ENCODE assay signal across 36 cellular contexts in genomic region chr13:23134542-23134941, GRCh38. TPM values are rescaled to one million over a fixed set of nuclear protein-coding genes. Genes with fewer than 3 reads are reported as not detected.
"Had no signal": no experiment of that assay in that cellular context is flagged by ENCODE, and none has a peak within 500 bp of the region (broad histone marks: within the 10 kb centered on the region; RNA-seq: fewer than 3 reads in every experiment).

No MANE protein-coding gene starts in this region.

- H3K27me3 Mint-ChIP-seq: activated CD4-positive, alpha-beta T cell treated with anti-CD3 and anti-CD28 coated beads, Interleukin-2, amount 10 ng/mL, durations not matched to agents 24 days and 14 days; brain had no signal

- DNase-seq: activated B cell treated with CpG ODN at 0.5 μM for 24 hours; activated CD4-positive, alpha-beta memory T cell treated with anti-CD3 and anti-CD28 coated beads for 36 hours; activated CD4-positive, alpha-beta T cell treated with anti-CD3 and anti-CD28 coated beads for 4 hours; activated CD4-positive, alpha-beta T cell treated with anti-CD3 and anti-CD28 coated beads, Interleukin-2, amount 10 ng/mL, durations not matched to agents 24 days and 14 days; activated CD4-positive, alpha-beta T cell treated with anti-CD3 and anti-CD28 coated beads, Interleukin-2, amount 50 U/mL, for 1 hour; activated CD4-positive, alpha-beta T cell treated with anti-CD3 and anti-CD28 coated beads, Interleukin-2, amount 50 U/mL, for 4 hours; activated CD4-positive, CD25-positive, alpha-beta regulatory T cell treated with anti-CD3 and anti-CD28 coated beads, Interleukin-2, amount 50 U/mL, for 72 hours; activated CD8-positive, alpha-beta memory T cell treated with anti-CD3 and anti-CD28 coated beads, Interleukin-2, amount 50 U/mL, for 4 hours; activated CD8-positive, alpha-beta T cell treated with anti-CD3 and anti-CD28 coated beads for 36 hours; activated effector memory CD4-positive, alpha-beta T cell treated with anti-CD3 and anti-CD28 coated beads, Interleukin-2, amount 50 U/mL, for 16 hours; activated gamma-delta T cell treated with Interleukin-2 at 50 U/mL for 16 hours; activated naive CD4-positive, alpha-beta T cell; activated naive CD4-positive, alpha-beta T cell treated with anti-CD3 and anti-CD28 coated beads for 36 hours; activated naive CD4-positive, alpha-beta T cell treated with anti-CD3 and anti-CD28 coated beads, Interleukin-2, amount 50 U/mL, for 16 hours; activated naive CD8-positive, alpha-beta T cell treated with anti-CD3 and anti-CD28 coated beads for 36 hours; activated T-cell treated with anti-CD3 and anti-CD28 coated beads for 4 hours; activated T-cell treated with anti-CD3 and anti-CD28 coated beads, Interleukin-2, amount 50 U/mL, for 1 hour; activated T-cell treated with anti-CD3 and anti-CD28 coated beads, Interleukin-2, amount 50 U/mL, for 4 hours; activated T-cell treated with anti-CD3 and anti-CD28 coated beads, Interleukin-2, amount 50 U/mL, for 72 hours; adrenal gland; amniotic stem cell; caudate nucleus; SW 1271; T-helper 1 cell; T-helper 2 cell; T-helper 9 cell had no signal

- H3K9me3 ChIP-seq: adrenal gland, ascending aorta had no signal

- H3K4me3 ChIP-seq: adrenal gland, ascending aorta, cardiac muscle cell had no signal

- H3K27me3 ChIP-seq: adrenal gland, ascending aorta, cardiac muscle cell had no signal

- H3K4me1 ChIP-seq: adrenal gland, ascending aorta had no signal

- H3K36me3 Mint-ChIP-seq: activated CD4-positive, alpha-beta memory T cell treated with anti-CD3 and anti-CD28 coated beads for 36 hours; activated naive CD4-positive, alpha-beta T cell treated with anti-CD3 and anti-CD28 coated beads, Interleukin-2, amount 50 U/mL, for 72 hours; activated naive CD8-positive, alpha-beta T cell treated with anti-CD3 and anti-CD28 coated beads for 36 hours; brain had no signal

- H3K36me3 ChIP-seq: adrenal gland, ascending aorta, cardiac muscle cell had no signal

- H3K4me3 Mint-ChIP-seq: activated B cell treated with CpG ODN at 0.5 μM for 24 hours; activated CD4-positive, alpha-beta memory T cell treated with anti-CD3 and anti-CD28 coated beads for 36 hours; activated CD4-positive, alpha-beta T cell treated with anti-CD3 and anti-CD28 coated beads, Interleukin-2, amount 10 ng/mL, durations not matched to agents 24 days and 14 days; activated CD8-positive, alpha-beta T cell treated with anti-CD3 and anti-CD28 coated beads for 36 hours; activated naive CD4-positive, alpha-beta T cell treated with anti-CD3 and anti-CD28 coated beads for 36 hours; activated naive CD8-positive, alpha-beta T cell treated with anti-CD3 and anti-CD28 coated beads for 36 hours; activated T-cell treated with anti-CD3 and anti-CD28 coated beads, Interleukin-2, amount 50 U/mL, for 4 hours; activated T-cell treated with anti-CD3 and anti-CD28 coated beads, Interleukin-2, amount 50 U/mL, for 72 hours; activated T-helper 1 cell treated with anti-CD3 and anti-CD28 coated beads, Interleukin-12 subunit alpha, Interleukin-12 subunit beta, Interleukin-2, Interleukin-4 antibody, amounts not matched to agents 30 ng/mL and 10 ng/mL and 1 ng/mL, durations not matched to agents 14 hours and 24 hours and 36 hours; activated T-helper 17 cell treated with anti-CD3 and anti-CD28 coated beads, Interleukin-2, amount 50 U/mL, for 72 hours; brain; T-helper 1 cell treated with Interleukin-12 subunit alpha and Interleukin-12 subunit beta and Interleukin-4 antibody, amounts not matched to agents 30 μg/mL and 1 μg/mL, for 36 hours; T-helper 2 cell treated with Interferon-gamma antibody and Interleukin-4, amounts not matched to agents 5 μg/mL and 100 μg/mL, for 36 hours had no signal

- ATAC-seq: activated CD8-positive, alpha-beta T cell treated with anti-CD3 and anti-CD28 coated beads for 36 hours; activated naive CD4-positive, alpha-beta T cell treated with anti-CD3 and anti-CD28 coated beads, Interleukin-2, amount 50 U/mL, for 72 hours; activated T-cell treated with anti-CD3 and anti-CD28 coated beads, Interleukin-2, amount 50 U/mL, for 4 hours; activated T-cell treated with anti-CD3 and anti-CD28 coated beads, Interleukin-2, amount 50 U/mL, for 72 hours; activated T-helper 17 cell treated with anti-CD3 and anti-CD28 coated beads, Interleukin-2, amount 50 U/mL, for 72 hours had no signal

- H3K4me1 Mint-ChIP-seq: activated B cell treated with CpG ODN at 0.5 μM for 24 hours; activated CD4-positive, alpha-beta T cell treated with anti-CD3 and anti-CD28 coated beads, Interleukin-2, amount 10 ng/mL, durations not matched to agents 24 days and 14 days; activated naive CD8-positive, alpha-beta T cell treated with anti-CD3 and anti-CD28 coated beads for 36 hours; activated T-helper 17 cell treated with anti-CD3 and anti-CD28 coated beads, Interleukin-2, amount 50 U/mL, for 72 hours; brain had no signal

- H3K9me3 Mint-ChIP-seq: activated B cell treated with CpG ODN at 0.5 μM for 24 hours; activated CD4-positive, alpha-beta memory T cell treated with anti-CD3 and anti-CD28 coated beads for 36 hours; activated CD4-positive, alpha-beta T cell treated with anti-CD3 and anti-CD28 coated beads, Interleukin-2, amount 10 ng/mL, durations not matched to agents 24 days and 14 days; activated CD8-positive, alpha-beta T cell treated with anti-CD3 and anti-CD28 coated beads for 36 hours; activated naive CD4-positive, alpha-beta T cell treated with anti-CD3 and anti-CD28 coated beads for 36 hours; activated naive CD4-positive, alpha-beta T cell treated with anti-CD3 and anti-CD28 coated beads, Interleukin-2, amount 50 U/mL, for 72 hours; activated naive CD8-positive, alpha-beta T cell treated with anti-CD3 and anti-CD28 coated beads for 36 hours; activated T-cell treated with anti-CD3 and anti-CD28 coated beads, Interleukin-2, amount 50 U/mL, for 4 hours; activated T-cell treated with anti-CD3 and anti-CD28 coated beads, Interleukin-2, amount 50 U/mL, for 72 hours; activated T-helper 1 cell treated with anti-CD3 and anti-CD28 coated beads, Interleukin-12 subunit alpha, Interleukin-12 subunit beta, Interleukin-2, Interleukin-4 antibody, amounts not matched to agents 30 ng/mL and 10 ng/mL and 1 ng/mL, durations not matched to agents 14 hours and 24 hours and 36 hours; activated T-helper 17 cell treated with anti-CD3 and anti-CD28 coated beads, Interleukin-2, amount 50 U/mL, for 72 hours; brain; T-helper 1 cell treated with Interleukin-12 subunit alpha and Interleukin-12 subunit beta and Interleukin-4 antibody, amounts not matched to agents 30 μg/mL and 1 μg/mL, for 36 hours; T-helper 2 cell treated with Interferon-gamma antibody and Interleukin-4, amounts not matched to agents 5 μg/mL and 100 μg/mL, for 36 hours had no signal

- H3K27ac ChIP-seq: adrenal gland, ascending aorta, cardiac muscle cell, VCaP had no signal

- H3K27ac Mint-ChIP-seq: activated B cell treated with CpG ODN at 0.5 μM for 24 hours; activated CD4-positive, alpha-beta memory T cell treated with anti-CD3 and anti-CD28 coated beads for 36 hours; activated CD4-positive, alpha-beta T cell treated with anti-CD3 and anti-CD28 coated beads, Interleukin-2, amount 10 ng/mL, durations not matched to agents 24 days and 14 days; activated CD8-positive, alpha-beta T cell treated with anti-CD3 and anti-CD28 coated beads for 36 hours; activated naive CD4-positive, alpha-beta T cell treated with anti-CD3 and anti-CD28 coated beads for 36 hours; activated naive CD4-positive, alpha-beta T cell treated with anti-CD3 and anti-CD28 coated beads, Interleukin-2, amount 50 U/mL, for 72 hours; activated naive CD8-positive, alpha-beta T cell treated with anti-CD3 and anti-CD28 coated beads for 36 hours; activated T-cell treated with anti-CD3 and anti-CD28 coated beads, Interleukin-2, amount 50 U/mL, for 72 hours; activated T-helper 1 cell treated with anti-CD3 and anti-CD28 coated beads, Interleukin-12 subunit alpha, Interleukin-12 subunit beta, Interleukin-2, Interleukin-4 antibody, amounts not matched to agents 30 ng/mL and 10 ng/mL and 1 ng/mL, durations not matched to agents 14 hours and 24 hours and 36 hours; activated T-helper 17 cell treated with anti-CD3 and anti-CD28 coated beads, Interleukin-2, amount 50 U/mL, for 72 hours; T-helper 1 cell treated with Interleukin-12 subunit alpha and Interleukin-12 subunit beta and Interleukin-4 antibody, amounts not matched to agents 30 μg/mL and 1 μg/mL, for 36 hours; T-helper 2 cell treated with Interferon-gamma antibody and Interleukin-4, amounts not matched to agents 5 μg/mL and 100 μg/mL, for 36 hours had no signal

RNA-seq across cellular contexts. Expression of gene SGCG, which starts 46.2 kb away (rescaled TPM):
- total RNA-seq: activated B cell treated with CpG ODN at 0.5 μM for 24 hours; activated CD4-positive, alpha-beta memory T cell treated with anti-CD3 and anti-CD28 coated beads for 36 hours; activated CD4-positive, alpha-beta T cell treated with anti-CD3 and anti-CD28 coated beads, Interleukin-2, amount 10 ng/mL, durations not matched to agents 24 days and 14 days; activated CD8-positive, alpha-beta memory T cell treated with anti-CD3 and anti-CD28 coated beads for 36 hours; activated CD8-positive, alpha-beta T cell treated with anti-CD3 and anti-CD28 coated beads for 36 hours; activated naive CD4-positive, alpha-beta T cell treated with anti-CD3 and anti-CD28 coated beads for 36 hours; activated naive CD4-positive, alpha-beta T cell treated with anti-CD3 and anti-CD28 coated beads, Interleukin-2, amount 50 U/mL, for 72 hours; activated naive CD8-positive, alpha-beta T cell treated with anti-CD3 and anti-CD28 coated beads for 36 hours; activated T-cell treated with anti-CD3 and anti-CD28 coated beads, Interleukin-2, amount 50 U/mL, for 4 hours; activated T-cell treated with anti-CD3 and anti-CD28 coated beads, Interleukin-2, amount 50 U/mL, for 72 hours; activated T-helper 1 cell treated with anti-CD3 and anti-CD28 coated beads, Interleukin-12 subunit alpha, Interleukin-12 subunit beta, Interleukin-2, Interleukin-4 antibody, amounts not matched to agents 30 ng/mL and 10 ng/mL and 1 ng/mL, durations not matched to agents 14 hours and 24 hours and 36 hours; activated T-helper 17 cell treated with anti-CD3 and anti-CD28 coated beads, Interleukin-2, amount 50 U/mL, for 72 hours; ascending aorta had no signal
- polyA plus RNA-seq: cardiac muscle cell had no signal
